Comparison of ENCODE assay signal across 7 cellular contexts in the genomic region with DNA sequence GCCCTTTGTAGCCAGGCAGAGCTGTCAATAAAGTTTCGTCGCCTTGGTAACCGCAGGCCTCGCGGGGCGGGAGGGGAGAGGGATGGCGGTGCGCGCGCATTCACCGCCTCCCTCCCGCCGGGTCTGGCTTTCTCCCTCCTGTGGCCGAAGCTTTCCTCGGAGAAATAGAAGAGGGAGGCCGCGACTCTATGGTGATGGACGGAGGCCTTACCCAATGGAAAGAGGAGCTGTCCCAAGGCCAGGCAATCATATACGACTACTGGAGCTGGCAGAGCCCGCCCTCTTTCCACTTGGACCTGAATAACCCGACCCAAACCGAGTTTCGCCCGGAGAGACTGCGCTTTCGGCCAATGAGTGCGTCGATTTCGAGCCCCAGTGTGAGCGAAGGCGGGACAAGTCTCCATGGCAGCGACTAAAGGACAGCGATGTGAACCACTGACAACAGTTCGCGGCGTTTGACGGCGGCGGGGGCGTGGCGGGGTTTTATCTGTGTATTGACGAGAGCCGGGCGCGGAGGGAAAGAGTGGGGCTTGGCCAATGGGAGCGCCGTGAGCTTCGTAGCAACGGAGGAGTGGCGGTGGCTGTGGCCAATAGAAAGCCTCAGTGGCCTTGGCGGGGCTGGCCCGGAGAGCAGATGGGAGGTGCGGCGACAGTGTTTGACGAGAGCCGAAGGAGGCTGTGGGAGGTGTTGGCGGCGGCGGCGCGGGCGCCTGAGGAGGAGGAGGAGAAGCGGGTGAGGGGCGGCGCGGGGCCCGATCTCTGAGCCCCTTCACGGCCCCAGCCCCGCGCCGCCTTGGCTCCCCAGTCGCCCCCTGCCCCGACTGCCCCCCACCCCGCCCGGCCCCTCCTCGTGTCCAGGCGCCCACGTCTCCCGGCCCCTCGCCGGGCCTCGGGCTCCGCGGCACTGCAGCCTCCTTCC. TPM values are rescaled to one million over a fixed set of nuclear protein-coding genes. Genes with fewer than 3 reads are reported as not detected.
DNase-seq lines count a peak whose midpoint lies in the region; ATAC-seq and TF ChIP-seq lines count a peak whose summit lies in the region.

A gene (plus strand): TSS at position 652 of the 919 bp plus-strand sequence. CDS start 2,061 bp downstream, outside the sequence.

- DNase-seq in NCI-H2081 (lab: John Stamatoyannopoulos, UW): peak; percentile 100
- DNase-seq in T1000 (lab: John Stamatoyannopoulos, UW): peak; percentile 99
- peak; percentile 100 for DNase-seq in astrocyte of the hippocampus (ENCODE audit: low read depth, low spot score)
- DNase-seq in hepatocyte (ENCODE audit: low spot score): peak; percentile 100
- peak; percentile 100 for DNase-seq in renal cortical epithelial cell (ENCODE audit: low read depth)

- peaks cover 5% of the 10 kb centered on the region for H4K20me1 ChIP-seq in hepatocyte (ENCODE audit: insufficient read depth, poor library complexity, severe bottlenecking)

- H3K4me2 ChIP-seq in hepatocyte: peak within 1 kb of the TSS; percentile 94

- WGBS in hepatocyte (ENCODE audit: low lambda C conversion rate, missing lambda C conversion rate): under 1% methylated on average over 54 of the region's 84 CpGs

- no peaks in the 10 kb centered on the region for H3K9me3 ChIP-seq in hepatocyte (ENCODE audit: low read depth)

- ATAC-seq in GM18508 (IDR thresholded peaks at IDR 0.05; ENCODE audit: insufficient read depth, unreplicated experiment) (peak; percentile 81), HG03025 (IDR thresholded peaks at IDR 0.05; ENCODE audit: low FRiP score, unreplicated experiment) (peak; percentile 86)

- peak within 1 kb of the TSS; percentile 94 for H3K27ac ChIP-seq in hepatocyte

- H3K4me3 ChIP-seq in hepatocyte: peak within 1 kb of the TSS; percentile 66

- H3K79me2 ChIP-seq in hepatocyte: peaks cover 16% of the 10 kb centered on the region

- peak within 1 kb of the TSS; percentile 18 for H2AFZ ChIP-seq in hepatocyte

- no peak for TF ChIP-seq CTCF in hepatocyte (IDR thresholded peaks at IDR 0.05; ENCODE audit: poor library complexity)

- H3K36me3 ChIP-seq in hepatocyte (replicated peaks; ENCODE audit: insufficient read depth, low read depth): no peaks in the 10 kb centered on the region

- no peaks in the 10 kb centered on the region for H3K4me1 ChIP-seq in hepatocyte (ENCODE audit: insufficient read depth)

- H3K9me2 ChIP-seq in hepatocyte (replicated peaks; ENCODE audit: insufficient read depth): no peaks in the 10 kb centered on the region

- no peaks in the 10 kb centered on the region for H3K27me3 ChIP-seq in hepatocyte

RNA-seq across cellular contexts. Expression of the gene that starts here (rescaled TPM):
- total RNA-seq in hepatocyte: 13.6 and 22.8 TPM in 2 replicates
- polyA plus RNA-seq in hepatocyte: 23.6 and 38.0 TPM in 2 replicates
- total RNA-seq in renal cortical epithelial cell: 4.9 and 10.4 TPM in 2 replicates

Comparison
In these comparisons a context has a peak if more than half of its experiments do, and no peak if none do; other contexts are left out.
1. Peak in every context shown above with its lines: DNase-seq, ATAC-seq, H3K4me3 ChIP-seq and H3K27ac ChIP-seq.